Comparison of ENCODE assay signal across 18 cellular contexts in the genomic region with DNA sequence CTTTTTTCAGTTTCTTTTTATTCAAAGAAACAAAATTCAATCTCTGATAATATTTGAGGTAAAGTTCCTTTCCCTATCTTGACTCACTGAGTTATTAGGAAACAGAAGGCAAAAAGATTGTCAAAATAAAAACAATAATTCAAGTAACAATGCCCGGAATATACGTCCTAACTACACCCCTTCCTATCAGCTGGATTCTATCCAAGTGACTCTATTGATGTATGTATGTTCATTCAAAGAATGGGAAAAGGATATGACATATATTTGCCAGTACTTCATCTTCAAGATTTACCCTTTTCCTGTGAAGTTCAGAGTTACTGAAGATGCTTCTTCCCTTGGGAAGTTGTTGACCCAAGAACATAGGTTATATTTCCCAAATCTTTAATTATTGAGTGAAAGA. TPM values are rescaled to one million over a fixed set of nuclear protein-coding genes. Genes with fewer than 3 reads are reported as not detected.
DNase-seq lines count a peak whose midpoint lies in the region; ATAC-seq and TF ChIP-seq lines count a peak whose summit lies in the region.
"Had no signal": no experiment of that assay in that cellular context is flagged by ENCODE, and none has a peak within 500 bp of the region (broad histone marks: within the 10 kb centered on the region; RNA-seq: fewer than 3 reads in every experiment).

No MANE protein-coding gene starts in this region.

- peaks cover 9% of the 10 kb centered on the region for H3K36me3 Mint-ChIP-seq in endothelial cell (ENCODE audit: low read depth, unreplicated experiment)
- peaks cover 79% of the 10 kb centered on the region for H3K36me3 Mint-ChIP-seq in stimulated activated effector memory CD8-positive, alpha-beta T cell treated with anti-CD3 and anti-CD28 coated beads, Interleukin-12 subunit alpha, Interleukin-12 subunit beta, amount 100 ng/mL, for 72 hours
- peaks cover 9% of the 10 kb centered on the region; the same call in 1 of the 2 replicates for H3K36me3 Mint-ChIP-seq in HFFc6 (ENCODE audit: low read depth)

- H3K27me3 Mint-ChIP-seq in endothelial cell (ENCODE audit: unreplicated experiment) (no peaks in the 10 kb centered on the region), HFFc6 (ENCODE audit: insufficient read depth) (no peaks in the 10 kb centered on the region)
- H3K27me3 Mint-ChIP-seq: CD4-positive, alpha-beta memory T cell; IgD-negative memory B cell had no signal

- H3K4me3 ChIP-seq in left ventricle myocardium inferior: no peak overlapping the region

- H3K36me3 ChIP-seq in left ventricle myocardium inferior: peaks cover 49% of the 10 kb centered on the region

- H3K9me3 ChIP-seq in left ventricle myocardium inferior (replicated peaks): no peaks in the 10 kb centered on the region

- DNase-seq in left ventricle myocardium inferior: no peak
- no peak for DNase-seq in left ventricle myocardium superior
- no peak for DNase-seq in endothelial cell (ENCODE audit: low spot score)
- DNase-seq in lung microvascular endothelial cell (ENCODE audit: low read depth in 2 of 2): peak; percentile 76 to 95
- DNase-seq in stimulated activated effector memory CD8-positive, alpha-beta T cell treated with anti-CD3 and anti-CD28 coated beads, Interleukin-12 subunit alpha, Interleukin-12 subunit beta, amount 100 ng/mL, for 72 hours (ENCODE audit: low spot score in 2 of 2): no peak
- no peak for DNase-seq in Ammon's horn (ENCODE audit: low spot score)
- no peak for DNase-seq in CD1c-positive myeloid dendritic cell (ENCODE audit: extremely low spot score)
- no peak for DNase-seq in HFFc6
- DNase-seq: ACHN; CD4-positive, alpha-beta memory T cell; DMS79 treated with DMSO at 0.1 percent for 48 hours; GF-D8; GOT3; H7 had no signal

- no peak for ATAC-seq in left ventricle myocardium superior
- ATAC-seq in stimulated activated effector memory CD8-positive, alpha-beta T cell treated with anti-CD3 and anti-CD28 coated beads, Interleukin-12 subunit alpha, Interleukin-12 subunit beta, amount 100 ng/mL, for 72 hours: no peak
- ATAC-seq: HCT116, HepG2 had no signal

- H3K4me1 ChIP-seq in left ventricle myocardium inferior: peaks cover 11% of the 10 kb centered on the region

- H3K27ac Mint-ChIP-seq in endothelial cell (ENCODE audit: unreplicated experiment) (no peak overlapping the region), HFFc6 (no peak overlapping the region)
- H3K27ac Mint-ChIP-seq in stimulated activated effector memory CD8-positive, alpha-beta T cell treated with anti-CD3 and anti-CD28 coated beads, Interleukin-12 subunit alpha, Interleukin-12 subunit beta, amount 100 ng/mL, for 72 hours: peak overlapping the region; percentile 48

- intact Hi-C loops in left ventricle myocardium inferior (cut with micrococcal nuclease) (no loop called here), left ventricle myocardium superior (cut with micrococcal nuclease) (loop anchor here (5.0 kb wide), 1 partner anchor 250 kb away; no protein-coding TSS in a partner anchor)

- TF ChIP-seq CTCF in left ventricle myocardium inferior (IDR thresholded peaks at IDR 0.05; ENCODE audit: borderline replicate concordance) (no peak), endothelial cell (IDR thresholded peaks at IDR 0.05; ENCODE audit: unreplicated experiment) (no peak), HFFc6 (IDR thresholded peaks at IDR 0.05) (no peak)

- no peaks in the 10 kb centered on the region for H3K9me3 Mint-ChIP-seq in endothelial cell (ENCODE audit: unreplicated experiment)
- H3K9me3 Mint-ChIP-seq in stimulated activated effector memory CD8-positive, alpha-beta T cell treated with anti-CD3 and anti-CD28 coated beads, Interleukin-12 subunit alpha, Interleukin-12 subunit beta, amount 100 ng/mL, for 72 hours: no peaks in the 10 kb centered on the region
- no peaks in the 10 kb centered on the region for H3K9me3 Mint-ChIP-seq in HFFc6
- H3K9me3 Mint-ChIP-seq: CD4-positive, alpha-beta memory T cell; IgD-negative memory B cell had no signal

- H3K27me3 ChIP-seq in left ventricle myocardium inferior (ENCODE audit: low read depth): no peaks in the 10 kb centered on the region

- no peaks in the 10 kb centered on the region for H3K4me1 Mint-ChIP-seq in endothelial cell (ENCODE audit: unreplicated experiment)
- H3K4me1 Mint-ChIP-seq in stimulated activated effector memory CD8-positive, alpha-beta T cell treated with anti-CD3 and anti-CD28 coated beads, Interleukin-12 subunit alpha, Interleukin-12 subunit beta, amount 100 ng/mL, for 72 hours: peaks cover 7% of the 10 kb centered on the region
- H3K4me1 Mint-ChIP-seq in HFFc6 (ENCODE audit: low read depth): peaks cover 7% of the 10 kb centered on the region
- H3K4me1 Mint-ChIP-seq: IgD-negative memory B cell had no signal

- peak overlapping the region; percentile 15 for H3K4me3 Mint-ChIP-seq in endothelial cell (ENCODE audit: unreplicated experiment)
- no peak overlapping the region for H3K4me3 Mint-ChIP-seq in stimulated activated effector memory CD8-positive, alpha-beta T cell treated with anti-CD3 and anti-CD28 coated beads, Interleukin-12 subunit alpha, Interleukin-12 subunit beta, amount 100 ng/mL, for 72 hours
- H3K4me3 Mint-ChIP-seq in HFFc6: no peak overlapping the region
- H3K4me3 Mint-ChIP-seq: CD4-positive, alpha-beta memory T cell; IgD-negative memory B cell had no signal

- peak overlapping the region; percentile 53 for H3K27ac ChIP-seq in left ventricle myocardium inferior (replicated peaks)
- H3K27ac ChIP-seq: C4-2B had no signal

RNA-seq across cellular contexts. Expression of a gene that starts 13.7 kb away (rescaled TPM):
- total RNA-seq in left ventricle myocardium inferior (7.4 TPM), left ventricle myocardium superior (6.6 TPM), endothelial cell (ENCODE audit: unreplicated experiment) (13.5 TPM), lung microvascular endothelial cell (10.0 and 14.9 TPM in 2 replicates)
- total RNA-seq in HFFc6 (2021; fragmentation: NEBNext Ultra II Directional; extraction: Animal tissue kit (Norgen Biotek cat#: 25700)): 10 to 100 TPM in 4 of 6 experiments, 1 to 10 TPM in 2; 8.4 to 12.6 (median 10.4) TPM

RNA-seq across cellular contexts. Expression of a gene that starts 14.2 kb away (rescaled TPM):
- total RNA-seq in left ventricle myocardium inferior (12.2 TPM), left ventricle myocardium superior (11.1 TPM), endothelial cell (ENCODE audit: unreplicated experiment) (11.6 TPM), lung microvascular endothelial cell (13.1 and 24.6 TPM in 2 replicates)
- total RNA-seq in HFFc6 (2021; fragmentation: NEBNext Ultra II Directional; extraction: Animal tissue kit (Norgen Biotek cat#: 25700)): 10 to 100 TPM; 12.3 to 14.8 (median 14.2) TPM

Comparison
In these comparisons a context has a peak if more than half of its experiments do, and no peak if none do; other contexts are left out.
1. DNase-seq: peak in lung microvascular endothelial cell (2 of 2); none in left ventricle myocardium inferior (single experiment), left ventricle myocardium superior (single experiment), endothelial cell (single experiment), stimulated activated effector memory CD8-positive, alpha-beta T cell treated with anti-CD3 and anti-CD28 coated beads, Interleukin-12 subunit alpha, Interleukin-12 subunit beta, amount 100 ng/mL, for 72 hours (0 of 2), Ammon's horn (single experiment), CD1c-positive myeloid dendritic cell (single experiment) and HFFc6 (single experiment).